Comparison of ENCODE assay signal across 9 cellular contexts in the genomic region with DNA sequence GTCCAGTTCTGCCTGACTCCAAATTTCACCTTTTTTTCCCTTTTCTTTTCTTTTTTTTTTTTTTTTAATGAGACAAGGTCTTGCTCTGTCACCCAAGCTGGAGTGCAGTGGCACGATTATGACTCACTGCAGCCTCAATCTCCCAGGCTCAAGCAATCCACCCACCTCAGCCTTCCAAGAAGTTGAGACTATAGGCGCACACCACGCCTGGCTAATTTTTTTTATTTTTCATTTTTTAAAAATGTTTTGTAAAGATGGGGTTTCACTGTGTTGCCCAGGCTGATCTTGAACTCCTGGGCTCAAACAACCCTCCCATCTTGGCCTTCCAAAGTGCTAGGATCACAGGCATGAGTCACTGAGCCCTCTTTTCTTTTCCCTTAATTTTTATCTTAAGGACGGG.
"Had no signal": no experiment of that assay in that cellular context is flagged by ENCODE, and none has a peak within 500 bp of the region (broad histone marks: within the 10 kb centered on the region; RNA-seq: fewer than 3 reads in every experiment).

No MANE protein-coding gene starts in this region.

- DNase-seq: GM23248, H7, HFFc6, IMR-90, Kasumi-1, KG1 had no signal

- H3K4me1 ChIP-seq: HAP-1 had no signal

- H2AFZ ChIP-seq: GM23248 had no signal

- H3K27ac Mint-ChIP-seq: HFFc6 had no signal

- ATAC-seq: HCT116 had no signal

- H3K9ac ChIP-seq: GM23248 had no signal

- H3K27ac ChIP-seq: GM23248 had no signal

- H3K4me3 Mint-ChIP-seq: HFFc6 had no signal

- H3K36me3 ChIP-seq: HAP-1 had no signal

- H3K4me3 ChIP-seq: GM23248, HAP-1 had no signal

- FAIRE-seq: HTR-8/SVneo had no signal

- H3K9me3 ChIP-seq: HAP-1 had no signal

- H3K9me3 Mint-ChIP-seq: HFFc6 had no signal
